In the genomic region with DNA sequence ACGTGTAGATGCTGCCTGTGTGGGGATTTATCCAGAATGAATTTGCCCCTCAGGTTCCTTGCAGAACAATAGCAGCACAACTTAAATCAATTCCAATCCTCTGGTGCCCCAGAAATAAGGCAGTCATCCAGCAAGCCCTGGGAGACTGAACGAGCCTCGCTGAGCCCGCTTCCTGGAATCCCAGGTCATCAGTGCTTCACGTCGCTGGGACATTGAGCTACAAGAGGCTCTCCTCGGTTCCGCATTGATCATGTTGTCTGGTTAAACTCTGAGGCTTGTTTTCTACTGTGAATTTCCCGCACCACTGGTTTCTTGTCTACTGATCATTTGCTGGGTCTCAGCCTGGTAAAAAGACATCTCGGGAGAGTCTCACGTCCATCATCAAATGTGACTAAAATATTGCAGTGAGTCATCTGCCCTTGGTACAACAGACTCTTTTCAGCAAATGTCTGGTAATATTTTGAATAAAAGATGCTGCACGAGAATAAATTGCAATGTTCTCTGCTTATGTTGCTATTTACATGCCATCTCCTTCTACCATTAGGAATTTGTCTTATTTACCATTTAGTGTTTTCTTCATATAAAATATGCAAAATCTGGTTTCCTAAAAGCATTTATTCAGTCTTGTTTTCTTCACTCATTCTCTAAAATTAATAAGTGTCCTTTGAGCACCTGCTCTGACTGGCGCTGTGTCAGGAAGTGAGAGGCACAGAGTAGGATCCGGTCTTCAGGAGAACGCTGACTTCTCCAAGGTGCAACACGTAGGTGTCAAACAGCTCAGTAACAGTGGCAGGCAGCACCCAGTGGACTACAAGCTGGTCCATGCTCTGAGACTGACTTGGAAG, we compare ENCODE assay signal across 15 cellular contexts.
DNase-seq lines count a peak whose midpoint lies in the region; ATAC-seq and TF ChIP-seq lines count a peak whose summit lies in the region.
"Had no signal": no experiment of that assay in that cellular context is flagged by ENCODE, and none has a peak within 500 bp of the region (broad histone marks: within the 10 kb centered on the region; RNA-seq: fewer than 3 reads in every experiment).

No MANE protein-coding gene starts in this region.

- H3K4me1 ChIP-seq in vagina = no peaks in the 10 kb centered on the region
- H3K4me1 ChIP-seq: tibial artery had no signal

- no peaks in the 10 kb centered on the region for H3K9me3 ChIP-seq in vagina

- ATAC-seq in GM18861 (IDR thresholded peaks at IDR 0.05; ENCODE audit: unreplicated experiment) (peak; percentile 14), HG03097 (IDR thresholded peaks at IDR 0.05; ENCODE audit: low FRiP score, unreplicated experiment) (peak; percentile 41)
- peak; percentile 45 for ATAC-seq in central memory CD8-positive, alpha-beta T cell (replicated peaks; ENCODE audit: extremely low read depth, poor library complexity, severe bottlenecking)
- ATAC-seq: activated T-cell treated with anti-CD3 and anti-CD28 coated beads, Interleukin-2, amount 50 U/mL, for 72 hours; K562 had no signal

- intact Hi-C loops in vagina (cut with DNase I) = no loop called here

- no peak overlapping the region for H3K4me3 Mint-ChIP-seq in central memory CD8-positive, alpha-beta T cell
- H3K4me3 Mint-ChIP-seq in neural crest cell (no peak overlapping the region), mesothelial cell of epicardium (no peak overlapping the region)
- H3K4me3 Mint-ChIP-seq: activated T-cell treated with anti-CD3 and anti-CD28 coated beads, Interleukin-2, amount 50 U/mL, for 72 hours had no signal

- no peak for DNase-seq in central memory CD8-positive, alpha-beta T cell (ENCODE audit: low spot score in 2 of 2)
- DNase-seq in neural crest cell (ENCODE audit: low read depth, low spot score) = no peak
- no peak for DNase-seq in SK-N-DZ (ENCODE audit: low spot score)
- no peak for DNase-seq in mesothelial cell of epicardium (ENCODE audit: low spot score in 2 of 2, unreplicated experiment in 2 of 2)
- no peak for DNase-seq in vagina (ENCODE audit: extremely low spot score in 2 of 2)
- DNase-seq in activated CD4-positive, alpha-beta T cell treated with anti-CD3 and anti-CD28 coated beads, Interleukin-2, amount 50 U/mL, for 4 hours = no peak
- DNase-seq: activated T-cell treated with anti-CD3 and anti-CD28 coated beads, Interleukin-2, amount 50 U/mL, for 72 hours; GDM1; left cardiac atrium; tibial artery had no signal

- TF ChIP-seq CTCF in neural crest cell (conservative IDR thresholded peaks at IDR 0.05) (no peak), mesothelial cell of epicardium (IDR thresholded peaks at IDR 0.05; ENCODE audit: unreplicated experiment) (no peak), vagina (IDR thresholded peaks at IDR 0.05) (no peak)

- H3K27me3 Mint-ChIP-seq in central memory CD8-positive, alpha-beta T cell = no peaks in the 10 kb centered on the region
- H3K27me3 Mint-ChIP-seq in neural crest cell (ENCODE audit: low read depth) (no peaks in the 10 kb centered on the region), mesothelial cell of epicardium (ENCODE audit: low read depth) (no peaks in the 10 kb centered on the region)
- H3K27me3 Mint-ChIP-seq: progenitor cell of endocrine pancreas had no signal

- H3K36me3 ChIP-seq in vagina = no peaks in the 10 kb centered on the region
- H3K36me3 ChIP-seq: tibial artery had no signal

- peaks cover 9% of the 10 kb centered on the region for H3K4me1 Mint-ChIP-seq in central memory CD8-positive, alpha-beta T cell
- H3K4me1 Mint-ChIP-seq in neural crest cell (peaks cover 33% of the 10 kb centered on the region), mesothelial cell of epicardium (no peaks in the 10 kb centered on the region)

- H3K9me3 Mint-ChIP-seq in central memory CD8-positive, alpha-beta T cell = no peaks in the 10 kb centered on the region
- H3K9me3 Mint-ChIP-seq in neural crest cell (peaks cover 8% of the 10 kb centered on the region), mesothelial cell of epicardium (peaks cover 3% of the 10 kb centered on the region)
- H3K9me3 Mint-ChIP-seq: activated T-cell treated with anti-CD3 and anti-CD28 coated beads, Interleukin-2, amount 50 U/mL, for 72 hours had no signal

- H3K27me3 ChIP-seq in vagina = no peaks in the 10 kb centered on the region

- no peak for TF ChIP-seq POLR2A in vagina (IDR thresholded peaks at IDR 0.05)

- H3K4me3 ChIP-seq in vagina = no peak overlapping the region
- H3K4me3 ChIP-seq: K562, tibial artery had no signal

- H3K27ac Mint-ChIP-seq in central memory CD8-positive, alpha-beta T cell (ENCODE audit: low read depth) = no peak overlapping the region
- H3K27ac Mint-ChIP-seq in neural crest cell (ENCODE audit: unreplicated experiment) (peak overlapping the region; percentile 45), mesothelial cell of epicardium (no peak overlapping the region)
- H3K27ac Mint-ChIP-seq: activated T-cell treated with anti-CD3 and anti-CD28 coated beads, Interleukin-2, amount 50 U/mL, for 72 hours; progenitor cell of endocrine pancreas had no signal

- no peaks in the 10 kb centered on the region for H3K36me3 Mint-ChIP-seq in central memory CD8-positive, alpha-beta T cell (ENCODE audit: insufficient read depth)
- H3K36me3 Mint-ChIP-seq in neural crest cell (ENCODE audit: low read depth) = peaks cover 2% of the 10 kb centered on the region
- no peaks in the 10 kb centered on the region for H3K36me3 Mint-ChIP-seq in mesothelial cell of epicardium

- H3K27ac ChIP-seq in vagina = no peak overlapping the region
- H3K27ac ChIP-seq: C4-2B, tibial artery had no signal
